ENCODE assay signal across 8 cellular contexts in the genomic region with DNA sequence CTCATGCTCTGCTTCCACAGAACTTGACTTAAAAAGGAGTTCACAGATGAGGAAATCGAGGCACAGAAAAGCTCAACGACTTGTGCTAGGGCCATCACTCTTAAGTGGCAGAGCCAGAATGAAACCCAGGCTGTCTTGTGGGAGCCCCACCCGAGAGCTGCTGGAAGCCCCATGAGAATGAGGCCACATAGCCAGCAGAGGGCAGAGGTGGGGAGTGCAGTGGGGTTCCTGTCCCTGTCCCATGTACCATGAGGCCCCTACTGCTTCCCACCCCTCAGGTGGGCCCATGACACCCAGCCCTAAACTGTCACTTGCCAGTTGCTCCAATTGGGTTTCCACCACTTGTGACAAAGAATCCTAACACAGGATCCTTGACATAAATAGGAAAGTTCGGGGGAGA.
DNase-seq lines count a peak whose midpoint lies in the region; ATAC-seq and TF ChIP-seq lines count a peak whose summit lies in the region.

No MANE protein-coding gene starts in this region.

- H3K4me3 ChIP-seq in WI38 (ENCODE audit: low read depth, low read length) (no peak overlapping the region), fibroblast of mammary gland (ENCODE audit: control insufficient read depth, low read depth, low read length) (no peak overlapping the region), sigmoid colon (no peak overlapping the region), uterus (no peak overlapping the region)

- H3K4me1 ChIP-seq in sigmoid colon (no peaks in the 10 kb centered on the region), uterus (no peaks in the 10 kb centered on the region)

- intact Hi-C loops in sigmoid colon (cut with DNase I): no loop called here
- intact Hi-C loops in uterus (cut with DNase I; ENCODE audit: low total_unique reads): no loop called here

- no peak for ATAC-seq in GM18909 (IDR thresholded peaks at IDR 0.05; ENCODE audit: poor library complexity, unreplicated experiment)
- no peak for ATAC-seq in GM18520 (IDR thresholded peaks at IDR 0.05; ENCODE audit: unreplicated experiment)

- H3K9me3 ChIP-seq in sigmoid colon (no peaks in the 10 kb centered on the region), uterus (no peaks in the 10 kb centered on the region)

- POLR2A ChIA-PET in HEK293T (lab: Yijun Ruan, JAX): no interaction called here

- H3K27ac ChIP-seq in C4-2B (no peak overlapping the region), sigmoid colon (no peak overlapping the region), uterus (no peak overlapping the region)

- DNase-seq in HEK293T (ENCODE audit: extremely low spot score): peak; percentile 3
- DNase-seq in fibroblast of mammary gland (ENCODE audit: low read depth): peak; percentile 20
- DNase-seq in sigmoid colon: peak; percentile 69
- no peak for DNase-seq in uterus

- peak; percentile 26 for TF ChIP-seq CTCF in C4-2B (conservative IDR thresholded peaks at IDR 0.05)
- TF ChIP-seq CTCF in WI38 (IDR thresholded peaks at IDR 0.05; ENCODE audit: low read depth, low read length): peak; percentile 40
- TF ChIP-seq CTCF in fibroblast of mammary gland (conservative IDR thresholded peaks at IDR 0.05; ENCODE audit: control insufficient read depth, insufficient read depth, low read depth, low read length): peak; percentile 48
- peak in 1 of 4 experiments; percentile 22 for TF ChIP-seq CTCF in sigmoid colon (IDR thresholded peaks at IDR 0.05)
- TF ChIP-seq CTCF in uterus (IDR thresholded peaks at IDR 0.05): no peak

- TF ChIP-seq EP300 in sigmoid colon (IDR thresholded peaks at IDR 0.05): no peak

- H3K36me3 ChIP-seq in sigmoid colon (no peaks in the 10 kb centered on the region), uterus (no peaks in the 10 kb centered on the region)

- 53 to 65% methylated on average over 4 of the region's 4 CpGs for WGBS in sigmoid colon, 2 donors

- TF ChIP-seq POLR2A in sigmoid colon (IDR thresholded peaks at IDR 0.05): no peak
- no peak for TF ChIP-seq POLR2A in uterus (IDR thresholded peaks at IDR 0.05)

- H3K27me3 ChIP-seq in sigmoid colon: no peaks in the 10 kb centered on the region
- no peaks in the 10 kb centered on the region for H3K27me3 ChIP-seq in uterus

- CTCF ChIA-PET in HEK293T (lab: Yijun Ruan, JAX): interaction anchor here (0.6 kb wide), 1 partner anchor 127 kb away, joined by 3 read pairs; no protein-coding TSS in a partner anchor

TF ChIP-seq in HEK293T, 16 proteins besides CTCF, POLR2A, EP300 and RAD21:
- TF ChIP-seq, protein P1, sequence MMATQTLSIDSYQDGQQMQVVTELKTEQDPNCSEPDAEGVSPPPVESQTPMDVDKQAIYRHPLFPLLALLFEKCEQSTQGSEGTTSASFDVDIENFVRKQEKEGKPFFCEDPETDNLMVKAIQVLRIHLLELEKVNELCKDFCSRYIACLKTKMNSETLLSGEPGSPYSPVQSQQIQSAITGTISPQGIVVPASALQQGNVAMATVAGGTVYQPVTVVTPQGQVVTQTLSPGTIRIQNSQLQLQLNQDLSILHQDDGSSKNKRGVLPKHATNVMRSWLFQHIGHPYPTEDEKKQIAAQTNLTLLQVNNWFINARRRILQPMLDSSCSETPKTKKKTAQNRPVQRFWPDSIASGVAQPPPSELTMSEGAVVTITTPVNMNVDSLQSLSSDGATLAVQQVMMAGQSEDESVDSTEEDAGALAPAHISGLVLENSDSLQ (IDR thresholded peaks at IDR 0.05): no peak
- TF ChIP-seq LEF1 (IDR thresholded peaks at IDR 0.05; ENCODE audit: borderline replicate concordance) (no peak), FOXM1 (IDR thresholded peaks at IDR 0.05; ENCODE audit: borderline replicate concordance) (no peak), ARNT (IDR thresholded peaks at IDR 0.05) (no peak), HDGF (IDR thresholded peaks at IDR 0.05; ENCODE audit: borderline replicate concordance) (no peak), SUZ12 (IDR thresholded peaks at IDR 0.05) (no peak), BHLHE40 (IDR thresholded peaks at IDR 0.05; ENCODE audit: borderline replicate concordance) (no peak), ZNF384 (IDR thresholded peaks at IDR 0.05) (no peak), L3MBTL2 (conservative IDR thresholded peaks at IDR 0.05) (no peak), FOXA1 (IDR thresholded peaks at IDR 0.05) (no peak), ELF4 (IDR thresholded peaks at IDR 0.05) (no peak), FOXK2 (IDR thresholded peaks at IDR 0.05) (no peak), CTBP1 (IDR thresholded peaks at IDR 0.05; ENCODE audit: borderline replicate concordance) (no peak), TARDBP (IDR thresholded peaks at IDR 0.05) (no peak), SP1 (IDR thresholded peaks at IDR 0.05) (no peak), NFRKB (IDR thresholded peaks at IDR 0.05) (no peak)

Comparison
In these comparisons a context has a peak if more than half of its experiments do, and no peak if none do; other contexts are left out.
1. CTCF ChIP-seq: peak in C4-2B (single experiment), WI38 (single experiment) and fibroblast of mammary gland (single experiment); none in uterus (0 of 4).
2. DNase-seq: peak in HEK293T (single experiment), fibroblast of mammary gland (single experiment) and sigmoid colon (single experiment); none in uterus (0 of 2).